ENCODE assay signal across 23 cellular contexts in the genomic region with DNA sequence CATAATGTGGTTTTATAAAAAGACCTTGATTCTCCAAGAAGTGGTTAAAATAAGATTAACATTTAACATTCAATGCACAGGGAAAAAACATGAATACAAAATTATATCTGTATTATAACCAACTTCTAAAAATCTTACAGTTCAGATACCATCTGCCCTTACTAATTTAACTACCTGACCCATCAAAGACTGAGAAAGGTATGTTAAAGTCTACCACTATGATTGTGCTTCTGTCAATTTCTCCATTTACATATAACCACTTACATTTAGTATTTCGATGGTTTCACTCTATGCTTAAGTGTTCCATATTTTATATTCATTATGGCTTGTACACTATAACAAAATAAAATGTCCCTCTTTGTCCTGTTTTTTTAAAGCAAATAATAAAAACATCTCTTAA. TPM values are rescaled to one million over a fixed set of nuclear protein-coding genes. Genes with fewer than 3 reads are reported as not detected.
DNase-seq lines count a peak whose midpoint lies in the region; ATAC-seq and TF ChIP-seq lines count a peak whose summit lies in the region.
"Had no signal": no experiment of that assay in that cellular context is flagged by ENCODE, and none has a peak within 500 bp of the region (broad histone marks: within the 10 kb centered on the region; RNA-seq: fewer than 3 reads in every experiment).

No MANE protein-coding gene starts in this region.

- ATAC-seq in activated CD4-positive, CD25-positive, alpha-beta regulatory T cell treated with anti-CD3 and anti-CD28 coated beads, Interleukin-2, amount 50 U/mL, for 24 hours: peak; percentile 48 to 64
- ATAC-seq in activated naive CD8-positive, alpha-beta T cell treated with anti-CD3 and anti-CD28 coated beads, Interleukin-2, amount 50 U/mL, for 24 hours: no peak
- ATAC-seq: GM12878 had no signal

- H3K4me3 Mint-ChIP-seq in activated naive CD8-positive, alpha-beta T cell treated with anti-CD3 and anti-CD28 coated beads for 36 hours: no peak overlapping the region
- H3K4me3 Mint-ChIP-seq in activated naive CD8-positive, alpha-beta T cell treated with anti-CD3 and anti-CD28 coated beads, Interleukin-2, amount 50 U/mL, for 24 hours: no peak overlapping the region
- H3K4me3 Mint-ChIP-seq in chondrocyte (ENCODE audit: unreplicated experiment): no peak overlapping the region
- H3K4me3 Mint-ChIP-seq: B cell had no signal

- H3K27ac Mint-ChIP-seq in activated naive CD8-positive, alpha-beta T cell treated with anti-CD3 and anti-CD28 coated beads for 36 hours: peak overlapping the region; percentile 34
- no peak overlapping the region for H3K27ac Mint-ChIP-seq in activated naive CD8-positive, alpha-beta T cell treated with anti-CD3 and anti-CD28 coated beads, Interleukin-2, amount 50 U/mL, for 24 hours
- peak overlapping the region; percentile 45 for H3K27ac Mint-ChIP-seq in chondrocyte (ENCODE audit: unreplicated experiment)
- H3K27ac Mint-ChIP-seq: B cell had no signal

- no peak for DNase-seq in activated CD4-positive, CD25-positive, alpha-beta regulatory T cell (lab: John Stamatoyannopoulos, UW)
- DNase-seq in activated naive CD8-positive, alpha-beta T cell treated with anti-CD3 and anti-CD28 coated beads for 36 hours: no peak
- DNase-seq in activated naive CD8-positive, alpha-beta T cell treated with anti-CD3 and anti-CD28 coated beads, Interleukin-2, amount 50 U/mL, for 24 hours: no peak
- DNase-seq in chondrocyte (ENCODE audit: low spot score) (no peak), pons (ENCODE audit: low spot score) (no peak), SK-N-DZ (ENCODE audit: low spot score) (no peak)
- DNase-seq: CD8-positive, alpha-beta memory T cell; DMS 273 treated with DMSO at 0.1 percent for 48 hours; DMS79; EL; GDM1; NCI-H1048; NCI-H1417; NCI-H1694; NCI-H2029 treated with DMSO at 0.1 percent for 48 hours; NCI-H2227 treated with DMSO at 0.1 percent for 48 hours; NCI-H526 treated with DMSO at 0.1 percent for 48 hours; Right ventricle myocardium superior; RPMI8226 had no signal

- H3K36me3 Mint-ChIP-seq in activated naive CD8-positive, alpha-beta T cell treated with anti-CD3 and anti-CD28 coated beads for 36 hours: peaks cover 15% of the 10 kb centered on the region
- peaks cover 12% of the 10 kb centered on the region for H3K36me3 Mint-ChIP-seq in activated naive CD8-positive, alpha-beta T cell treated with anti-CD3 and anti-CD28 coated beads, Interleukin-2, amount 50 U/mL, for 24 hours (ENCODE audit: low read depth)
- H3K36me3 Mint-ChIP-seq in chondrocyte (ENCODE audit: low read depth): peaks cover under 1% of the 10 kb centered on the region
- H3K36me3 Mint-ChIP-seq: IgD-negative memory B cell had no signal

- peaks cover 58% of the 10 kb centered on the region for H3K4me1 Mint-ChIP-seq in activated naive CD8-positive, alpha-beta T cell treated with anti-CD3 and anti-CD28 coated beads for 36 hours
- H3K4me1 Mint-ChIP-seq in activated naive CD8-positive, alpha-beta T cell treated with anti-CD3 and anti-CD28 coated beads, Interleukin-2, amount 50 U/mL, for 24 hours: peaks cover 64% of the 10 kb centered on the region
- H3K4me1 Mint-ChIP-seq in chondrocyte (ENCODE audit: low read depth): peaks cover 37% of the 10 kb centered on the region

- H3K27me3 Mint-ChIP-seq in activated naive CD8-positive, alpha-beta T cell treated with anti-CD3 and anti-CD28 coated beads for 36 hours: no peaks in the 10 kb centered on the region
- no peaks in the 10 kb centered on the region for H3K27me3 Mint-ChIP-seq in activated naive CD8-positive, alpha-beta T cell treated with anti-CD3 and anti-CD28 coated beads, Interleukin-2, amount 50 U/mL, for 24 hours
- H3K27me3 Mint-ChIP-seq in chondrocyte (ENCODE audit: low read depth): no peaks in the 10 kb centered on the region
- H3K27me3 Mint-ChIP-seq: B cell; CD8-positive, alpha-beta memory T cell; IgD-negative memory B cell had no signal

- no peak for TF ChIP-seq CTCF in chondrocyte (IDR thresholded peaks at IDR 0.05)

- H3K9me3 Mint-ChIP-seq in activated naive CD8-positive, alpha-beta T cell treated with anti-CD3 and anti-CD28 coated beads for 36 hours: no peaks in the 10 kb centered on the region
- no peaks in the 10 kb centered on the region for H3K9me3 Mint-ChIP-seq in activated naive CD8-positive, alpha-beta T cell treated with anti-CD3 and anti-CD28 coated beads, Interleukin-2, amount 50 U/mL, for 24 hours
- no peaks in the 10 kb centered on the region for H3K9me3 Mint-ChIP-seq in chondrocyte (ENCODE audit: low read depth)
- H3K9me3 Mint-ChIP-seq: CD8-positive, alpha-beta memory T cell; IgD-negative memory B cell had no signal

RNA-seq across cellular contexts. Expression of gene AP1G1, which starts 14.6 kb away (rescaled TPM):
- 10 to 100 TPM; 59.1 to 62.2 TPM for total RNA-seq in activated naive CD8-positive, alpha-beta T cell treated with anti-CD3 and anti-CD28 coated beads for 36 hours
- total RNA-seq in chondrocyte: 62.7 to 82.0 TPM (median 62.9 TPM) in 3 replicates
- polyA plus RNA-seq in SK-N-DZ (2014; cell fraction: cytosol; rRNA removed): 32.4 and 44.0 TPM in 2 replicates
- 48.3 and 49.3 TPM in 2 replicates for polyA plus RNA-seq in SK-N-DZ (2014; cell fraction: nucleus; rRNA removed)

RNA-seq across cellular contexts. Expression of gene ATXN1L, which starts 51.8 kb away (rescaled TPM):
- 10 to 100 TPM; 13.4 to 15.3 TPM for total RNA-seq in activated naive CD8-positive, alpha-beta T cell treated with anti-CD3 and anti-CD28 coated beads for 36 hours
- total RNA-seq in chondrocyte: 29.4 to 32.4 TPM (median 30.8 TPM) in 3 replicates
- polyA plus RNA-seq in SK-N-DZ (2014; cell fraction: cytosol; rRNA removed): 10.3 and 10.6 TPM in 2 replicates
- 8.5 and 13.5 TPM in 2 replicates for polyA plus RNA-seq in SK-N-DZ (2014; cell fraction: nucleus; rRNA removed)
